11 cellular contexts compared by ENCODE assay signal in genomic region chr16:73949574-73950348, GRCh38.
DNase-seq lines count a peak whose midpoint lies in the region; ATAC-seq and TF ChIP-seq lines count a peak whose summit lies in the region.
"Had no signal": no experiment of that assay in that cellular context is flagged by ENCODE, and none has a peak within 500 bp of the region (broad histone marks: within the 10 kb centered on the region; RNA-seq: fewer than 3 reads in every experiment).

No MANE protein-coding gene starts in this region.

- H3K36me3 ChIP-seq in suprapubic skin = no peaks in the 10 kb centered on the region
- H3K36me3 ChIP-seq: ascending aorta had no signal

- 34% methylated on average over 7 of the region's 7 CpGs for whole genome bisulfite sequencing in suprapubic skin

- no peak for TF ChIP-seq CTCF in suprapubic skin (IDR thresholded peaks at IDR 0.05)

- peaks cover 13% of the 10 kb centered on the region for H3K4me1 ChIP-seq in suprapubic skin
- H3K4me1 ChIP-seq: ascending aorta had no signal

- TF ChIP-seq POLR2A in suprapubic skin (IDR thresholded peaks at IDR 0.05) = no peak

- H3K27me3 ChIP-seq in suprapubic skin = peaks cover 10% of the 10 kb centered on the region
- H3K27me3 ChIP-seq: ascending aorta had no signal

- peak overlapping the region; percentile 7 for H3K27ac ChIP-seq in suprapubic skin
- H3K27ac ChIP-seq: ascending aorta had no signal

- H3K9me3 ChIP-seq in suprapubic skin = no peaks in the 10 kb centered on the region
- H3K9me3 ChIP-seq: ascending aorta had no signal

- ATAC-seq in HG03457 (IDR thresholded peaks at IDR 0.05; ENCODE audit: unreplicated experiment) = no peak

- TF ChIP-seq EP300 in suprapubic skin (IDR thresholded peaks at IDR 0.05) = no peak

- H3K4me3 ChIP-seq in suprapubic skin = no peak overlapping the region
- H3K4me3 ChIP-seq: ascending aorta had no signal

- DNase-seq in NCI-H446 treated with DMSO at 0.1 percent for 48 hours (lab: John Stamatoyannopoulos, UW) = peak; percentile 4
- DNase-seq in NCI-H446 (lab: John Stamatoyannopoulos, UW) = no peak
- peak; percentile 23 for DNase-seq in amniotic stem cell (lab: John Stamatoyannopoulos, UW)
- peak; percentile 21 for DNase-seq in hepatic stellate cell (ENCODE audit: low spot score)
- no peak for DNase-seq in suprapubic skin (ENCODE audit: low spot score in 2 of 2)
- no peak for DNase-seq in NCI-H1105 treated with DMSO at 0.1 percent for 48 hours (lab: John Stamatoyannopoulos, UW)
- no peak for DNase-seq in NCI-H187 treated with DMSO at 0.1 percent for 48 hours (lab: John Stamatoyannopoulos, UW)
- DNase-seq: activated CD4-positive, CD25-positive, alpha-beta regulatory T cell treated with anti-CD3 and anti-CD28 coated beads, Interleukin-2, amount 50 U/mL, for 72 hours; stimulated activated CD4-positive, alpha-beta T cell treated with anti-CD3 and anti-CD28 coated beads, Interleukin-4, amount 100 ng/mL, for 24 hours had no signal

Comparison
In these comparisons a context has a peak if more than half of its experiments do, and no peak if none do; other contexts are left out.
1. DNase-seq: peak in NCI-H446 treated with DMSO at 0.1 percent for 48 hours (single experiment), amniotic stem cell (single experiment) and hepatic stellate cell (single experiment); none in NCI-H446 (0 of 2), suprapubic skin (0 of 2), NCI-H1105 treated with DMSO at 0.1 percent for 48 hours (single experiment) and NCI-H187 treated with DMSO at 0.1 percent for 48 hours (single experiment).